Comparison of ENCODE assay signal across 26 cellular contexts in genomic region chr13:89027694-89028306, GRCh38.
"Had no signal": no experiment of that assay in that cellular context is flagged by ENCODE, and none has a peak within 500 bp of the region (broad histone marks: within the 10 kb centered on the region; RNA-seq: fewer than 3 reads in every experiment).

No MANE protein-coding gene starts in this region.

- H3K36me3 ChIP-seq: gastrocnemius medialis, ovary, sigmoid colon, stomach, thyroid gland, vagina had no signal

- DNase-seq: effector CD8-positive, alpha-beta T cell; endodermal cell; foreskin fibroblast; gastrocnemius medialis; head of caudate nucleus; kidney; natural killer cell; occipital lobe; ovary; posterior cingulate gyrus; psoas muscle; right cardiac atrium; sigmoid colon; stimulated activated CD4-positive, alpha-beta T cell treated with anti-CD3 and anti-CD28 coated beads, Interleukin-2, amount 100 ng/mL, for 24 hours; stimulated activated CD4-positive, alpha-beta T cell treated with anti-CD3 and anti-CD28 coated beads, Interleukin-4, amount 100 ng/mL, for 24 hours; stomach; thyroid gland; trophoblast cell had no signal

- ATAC-seq: esophagus mucosa; gastrocnemius medialis; left lobe of liver; natural killer cell; psoas muscle; right cardiac atrium; stimulated activated memory B cell treated with anti-CD40 and anti-IgM and Interleukin-4, amounts not matched to agents 10 μg/mL and 1 μg/mL and 100 μg/mL, for 72 hours had no signal

- H3K4me1 Mint-ChIP-seq: endodermal cell; memory B cell; natural killer cell; stimulated activated memory B cell treated with anti-CD40 and anti-IgM and Interleukin-4, amounts not matched to agents 10 μg/mL and 1 μg/mL and 100 μg/mL, for 72 hours had no signal

- H3K27ac ChIP-seq: epithelial cell of prostate, gastrocnemius medialis, ovary, psoas muscle, sigmoid colon, stomach, thyroid gland, vagina had no signal

- H3K4me3 ChIP-seq: gastrocnemius medialis, lung, ovary, psoas muscle, sigmoid colon, stomach, thyroid gland, vagina had no signal

- H3K27ac Mint-ChIP-seq: dendritic cell treated with granulocyte-macrophage colony-stimulating factor and Interleukin-4, amounts not matched to agents 40 ng/mL and 50 ng/mL, for 4 days; endodermal cell; memory B cell; natural killer cell; stimulated activated memory B cell treated with anti-CD40 and anti-IgM and Interleukin-4, amounts not matched to agents 10 μg/mL and 1 μg/mL and 100 μg/mL, for 72 hours had no signal

- H3K9me3 ChIP-seq: gastrocnemius medialis, ovary, sigmoid colon, thyroid gland, vagina had no signal

- H3K36me3 Mint-ChIP-seq: memory B cell; stimulated activated memory B cell treated with anti-CD40 and anti-IgM and Interleukin-4, amounts not matched to agents 10 μg/mL and 1 μg/mL and 100 μg/mL, for 72 hours had no signal

- H3K4me3 Mint-ChIP-seq: dendritic cell treated with granulocyte-macrophage colony-stimulating factor and Interleukin-4, amounts not matched to agents 40 ng/mL and 50 ng/mL, for 4 days; endodermal cell; memory B cell; natural killer cell; stimulated activated memory B cell treated with anti-CD40 and anti-IgM and Interleukin-4, amounts not matched to agents 10 μg/mL and 1 μg/mL and 100 μg/mL, for 72 hours had no signal

- H3K27me3 ChIP-seq: gastrocnemius medialis, ovary, sigmoid colon, stomach, thyroid gland, vagina had no signal

- H3K4me1 ChIP-seq: gastrocnemius medialis, psoas muscle, sigmoid colon, stomach, thyroid gland, vagina had no signal
